ENCODE assay signal across 8 cellular contexts in genomic region chr12:48816148-48816854, GRCh38. TPM values are rescaled to one million over a fixed set of nuclear protein-coding genes. Genes with fewer than 3 reads are reported as not detected.
A peak's percentile ranks its signal among the peaks of the same experiment; 100 is the strongest.
DNase-seq lines count a peak whose midpoint lies in the region; ATAC-seq, FAIRE-seq and TF ChIP-seq lines count a peak whose summit lies in the region.

No MANE protein-coding gene starts in this region.

- no peak overlapping the region for H2AFZ ChIP-seq in keratinocyte (ENCODE audit: control insufficient read depth, low read length)

- H3K36me3 ChIP-seq in keratinocyte (ENCODE audit: control insufficient read depth in 2 of 2, extremely low read depth in 1 of 2, insufficient read depth in 2 of 2, low read length in 2 of 2), result no peaks in the 10 kb centered on the region
- no peaks in the 10 kb centered on the region for H3K36me3 ChIP-seq in thymus (ENCODE audit: control insufficient read depth, insufficient read depth)

- peak; percentile 41 for FAIRE-seq in keratinocyte (lab: Jason Lieb, UNC)

- DNase-seq in activated naive CD4-positive, alpha-beta T cell treated with anti-CD3 and anti-CD28 coated beads, Interleukin-2, amount 10 ng/mL, durations not matched to agents 7 days and 5 days, result no peak
- no peak for DNase-seq in activated naive CD4-positive, alpha-beta T cell (lab: John Stamatoyannopoulos, UW)
- no peak for DNase-seq in activated CD8-positive, alpha-beta T cell treated with anti-CD3 and anti-CD28 coated beads, Interleukin-2, amount 10 ng/mL, durations not matched to agents 7 days and 5 days
- no peak for DNase-seq in keratinocyte (ENCODE audit: low read depth, low spot score)
- no peak for DNase-seq in putamen (ENCODE audit: low spot score)
- no peak for DNase-seq in GF-D8 (lab: John Stamatoyannopoulos, UW)

- H3K9me3 Mint-ChIP-seq in activated naive CD4-positive, alpha-beta T cell treated with anti-CD3 and anti-CD28 coated beads, Interleukin-2, amount 10 ng/mL, durations not matched to agents 7 days and 5 days, result no peaks in the 10 kb centered on the region
- H3K9me3 Mint-ChIP-seq in activated CD8-positive, alpha-beta T cell treated with anti-CD3 and anti-CD28 coated beads, Interleukin-2, amount 10 ng/mL, durations not matched to agents 7 days and 5 days (ENCODE audit: insufficient read depth), result no peaks in the 10 kb centered on the region

- H3K4me1 ChIP-seq in keratinocyte (ENCODE audit: control insufficient read depth, extremely low read depth, insufficient read depth, low read length), result peaks cover 19% of the 10 kb centered on the region
- H3K4me1 ChIP-seq in thymus (ENCODE audit: control insufficient read depth, insufficient read depth, low read length), result peaks cover 13% of the 10 kb centered on the region

- H3K27me3 ChIP-seq in keratinocyte (ENCODE audit: control insufficient read depth, extremely low read depth, insufficient read depth, low read length), result no peaks in the 10 kb centered on the region
- H3K27me3 ChIP-seq in thymus (ENCODE audit: control insufficient read depth, insufficient read depth), result no peaks in the 10 kb centered on the region

- H3K9ac ChIP-seq in keratinocyte (ENCODE audit: control insufficient read depth, extremely low read depth, insufficient read depth, low read length), result peak overlapping the region; percentile 31

- H3K27ac ChIP-seq in keratinocyte (ENCODE audit: control insufficient read depth, insufficient read depth, low read length), result no peak overlapping the region
- no peak overlapping the region for H3K27ac ChIP-seq in thymus (ENCODE audit: low read depth)

- POLR2A ChIA-PET in activated CD8-positive, alpha-beta T cell treated with anti-CD3 and anti-CD28 coated beads, Interleukin-2, amount 10 ng/mL, durations not matched to agents 7 days and 5 days (lab: Charles Lee), result interaction anchor here (1.0 to 2.2 kb wide), 6 partner anchors 9 to 49 kb away, joined by 3 to 9 read pairs (median 3); partner anchors contain the start of genes DDX23 and RND1

- H3K79me2 ChIP-seq in keratinocyte (ENCODE audit: control insufficient read depth, insufficient read depth, low read length), result no peaks in the 10 kb centered on the region

- peak overlapping the region; percentile 76 to 92 (median 91) for H3K4me3 ChIP-seq in keratinocyte (ENCODE audit: control insufficient read depth in 2 of 3, extremely low read depth in 1 of 3, insufficient read depth in 2 of 3, low read depth in 1 of 3, low read length in 3 of 3)
- H3K4me3 ChIP-seq in thymus (ENCODE audit: low read length), result peak overlapping the region; percentile 58

- H3K4me2 ChIP-seq in keratinocyte (ENCODE audit: control insufficient read depth, extremely low read depth, insufficient read depth, low read depth, low read length), result peak overlapping the region; percentile 92

- peaks cover 88% of the 10 kb centered on the region for H3K27me3 Mint-ChIP-seq in activated naive CD4-positive, alpha-beta T cell treated with anti-CD3 and anti-CD28 coated beads, Interleukin-2, amount 10 ng/mL, durations not matched to agents 7 days and 5 days
- peaks cover 32% of the 10 kb centered on the region for H3K27me3 Mint-ChIP-seq in activated CD8-positive, alpha-beta T cell treated with anti-CD3 and anti-CD28 coated beads, Interleukin-2, amount 10 ng/mL, durations not matched to agents 7 days and 5 days (ENCODE audit: low read depth)

- peaks cover 44% of the 10 kb centered on the region for H3K4me1 Mint-ChIP-seq in activated naive CD4-positive, alpha-beta T cell treated with anti-CD3 and anti-CD28 coated beads, Interleukin-2, amount 10 ng/mL, durations not matched to agents 7 days and 5 days
- H3K4me1 Mint-ChIP-seq in activated CD8-positive, alpha-beta T cell treated with anti-CD3 and anti-CD28 coated beads, Interleukin-2, amount 10 ng/mL, durations not matched to agents 7 days and 5 days (ENCODE audit: low read depth), result peaks cover 45% of the 10 kb centered on the region

- 97% methylated on average over 3 of the region's 3 CpGs for WGBS in thymus

- no peak overlapping the region for H3K27ac Mint-ChIP-seq in activated naive CD4-positive, alpha-beta T cell treated with anti-CD3 and anti-CD28 coated beads, Interleukin-2, amount 10 ng/mL, durations not matched to agents 7 days and 5 days
- no peak overlapping the region for H3K27ac Mint-ChIP-seq in activated CD8-positive, alpha-beta T cell treated with anti-CD3 and anti-CD28 coated beads, Interleukin-2, amount 10 ng/mL, durations not matched to agents 7 days and 5 days

- TF ChIP-seq CTCF in keratinocyte (optimal IDR thresholded peaks at IDR 0.05 in 1 of 3, IDR thresholded peaks at IDR 0.05 in 1 of 3, conservative IDR thresholded peaks at IDR 0.05 in 1 of 3; ENCODE audit: extremely low read depth in 1 of 3, insufficient read depth in 2 of 3, low read length in 3 of 3), result no peak

- dilution Hi-C loops in keratinocyte (cut with MboI; ENCODE audit: extremely low pct_ligation_motif_present, low sequenced_read_pairs), result no loop called here

- H3K9me1 ChIP-seq in keratinocyte (ENCODE audit: control insufficient read depth, extremely low read depth, insufficient read depth, low read length), result no peaks in the 10 kb centered on the region

- CTCF ChIA-PET in activated naive CD4-positive, alpha-beta T cell treated with anti-CD3 and anti-CD28 coated beads, Interleukin-2, amount 10 ng/mL, durations not matched to agents 7 days and 5 days (lab: Charles Lee), result interaction anchor here (0.6 to 2.8 kb wide), 9 partner anchors 10 to 179 kb away, joined by 3 to 17 read pairs (median 3); partner anchors contain the start of genes ARF3 and DDX23
- CTCF ChIA-PET in activated CD8-positive, alpha-beta T cell treated with anti-CD3 and anti-CD28 coated beads, Interleukin-2, amount 10 ng/mL, durations not matched to agents 7 days and 5 days (lab: Charles Lee), result interaction anchor here (1.2 to 4.7 kb wide), 10 partner anchors 13 to 172 kb away, joined by 4 to 57 read pairs (median 12); partner anchors contain the start of genes DDX23, FKBP11 and KANSL2

- H4K20me1 ChIP-seq in keratinocyte (ENCODE audit: control insufficient read depth, extremely low read depth, insufficient read depth, low read length), result no peaks in the 10 kb centered on the region

- no peaks in the 10 kb centered on the region for H3K9me3 ChIP-seq in keratinocyte (ENCODE audit: control insufficient read depth, low read depth, low read length)
- H3K9me3 ChIP-seq in thymus (ENCODE audit: control insufficient read depth), result no peaks in the 10 kb centered on the region

- ATAC-seq in activated CD8-positive, alpha-beta T cell treated with anti-CD3 and anti-CD28 coated beads, Interleukin-2, amount 10 ng/mL, durations not matched to agents 7 days and 5 days, result no peak
- no peak for ATAC-seq in HG02884 (IDR thresholded peaks at IDR 0.05; ENCODE audit: unreplicated experiment)

- peak overlapping the region; percentile 91 for H3K4me3 Mint-ChIP-seq in activated naive CD4-positive, alpha-beta T cell treated with anti-CD3 and anti-CD28 coated beads, Interleukin-2, amount 10 ng/mL, durations not matched to agents 7 days and 5 days
- H3K4me3 Mint-ChIP-seq in activated CD8-positive, alpha-beta T cell treated with anti-CD3 and anti-CD28 coated beads, Interleukin-2, amount 10 ng/mL, durations not matched to agents 7 days and 5 days, result peak overlapping the region; percentile 87

- no peaks in the 10 kb centered on the region for H3K36me3 Mint-ChIP-seq in activated naive CD4-positive, alpha-beta T cell treated with anti-CD3 and anti-CD28 coated beads, Interleukin-2, amount 10 ng/mL, durations not matched to agents 7 days and 5 days
- no peaks in the 10 kb centered on the region for H3K36me3 Mint-ChIP-seq in activated CD8-positive, alpha-beta T cell treated with anti-CD3 and anti-CD28 coated beads, Interleukin-2, amount 10 ng/mL, durations not matched to agents 7 days and 5 days (ENCODE audit: low read depth)

RNA-seq across cellular contexts. Expression of gene CACNB3, which starts 2.0 kb away (rescaled TPM):
- total RNA-seq in activated CD8-positive, alpha-beta T cell treated with anti-CD3 and anti-CD28 coated beads, Interleukin-2, amount 10 ng/mL, durations not matched to agents 7 days and 5 days, result 10 to 100 TPM; 10.5 to 13.1 TPM
- polyA plus RNA-seq in keratinocyte, result 16.1 to 19.8 TPM (median 19.3 TPM) in 3 replicates
- 14.1 TPM for polyA plus RNA-seq in keratinocyte (2011; ENCODE audit: low read depth)
- 10.0 and 14.5 TPM in 2 replicates for polyA plus RNA-seq in keratinocyte (2011; cell fraction: cytosol; rRNA removed)
- polyA plus RNA-seq in keratinocyte (2011; cell fraction: nucleus; rRNA removed), result 39.9 and 48.9 TPM in 2 replicates
- 17.3 and 23.0 TPM in 2 replicates for polyA plus RNA-seq in keratinocyte (2012; ENCODE audit: low replicate concordance)
- 9.1 to 37.5 TPM (median 11.9 TPM) in 3 replicates for polyA minus RNA-seq in keratinocyte
- polyA minus RNA-seq in keratinocyte (2011; cell fraction: cytosol; rRNA and poly(A)+ RNA removed), result 9.0 TPM
- polyA minus RNA-seq in keratinocyte (2011; cell fraction: nucleus; rRNA and poly(A)+ RNA removed), result 9.5 and 11.2 TPM in 2 replicates
- polyA plus RNA-seq in thymus, result 10.4 TPM

RNA-seq across cellular contexts. Expression of gene ADCY6, which starts 27.4 kb away (rescaled TPM):
- under 1 TPM; 0.18 to 0.37 TPM for total RNA-seq in activated CD8-positive, alpha-beta T cell treated with anti-CD3 and anti-CD28 coated beads, Interleukin-2, amount 10 ng/mL, durations not matched to agents 7 days and 5 days
- polyA plus RNA-seq in keratinocyte, result 11.9 to 22.8 TPM (median 13.2 TPM) in 3 replicates
- polyA plus RNA-seq in keratinocyte (2011; ENCODE audit: low read depth), result 3.7 TPM
- 6.5 and 8.2 TPM in 2 replicates for polyA plus RNA-seq in keratinocyte (2011; cell fraction: cytosol; rRNA removed)
- polyA plus RNA-seq in keratinocyte (2011; cell fraction: nucleus; rRNA removed), result 75.4 and 92.5 TPM in 2 replicates
- 10.8 and 11.2 TPM in 2 replicates for polyA plus RNA-seq in keratinocyte (2012; ENCODE audit: low replicate concordance)
- polyA minus RNA-seq in keratinocyte, result 22.8 to 33.8 TPM (median 32.9 TPM) in 3 replicates
- polyA minus RNA-seq in keratinocyte (2011; cell fraction: cytosol; rRNA and poly(A)+ RNA removed), result 19.2 TPM
- 75.7 and 81.7 TPM in 2 replicates for polyA minus RNA-seq in keratinocyte (2011; cell fraction: nucleus; rRNA and poly(A)+ RNA removed)
- 6.1 TPM for polyA plus RNA-seq in thymus

RNA-seq across cellular contexts. Expression of gene DDX23, which starts 35.7 kb away (rescaled TPM):
- total RNA-seq in activated CD8-positive, alpha-beta T cell treated with anti-CD3 and anti-CD28 coated beads, Interleukin-2, amount 10 ng/mL, durations not matched to agents 7 days and 5 days, result 100 to 1,000 TPM; 127 to 154 TPM
- 36.9 to 64.6 TPM (median 57.8 TPM) in 3 replicates for polyA plus RNA-seq in keratinocyte
- 110 TPM for polyA plus RNA-seq in keratinocyte (2011; ENCODE audit: low read depth)
- polyA plus RNA-seq in keratinocyte (2011; cell fraction: cytosol; rRNA removed), result 36.4 and 38.7 TPM in 2 replicates
- polyA plus RNA-seq in keratinocyte (2011; cell fraction: nucleus; rRNA removed), result 98.9 and 125 TPM in 2 replicates
- 45.2 and 68.6 TPM in 2 replicates for polyA plus RNA-seq in keratinocyte (2012; ENCODE audit: low replicate concordance)
- 36.0 to 54.1 TPM (median 45.5 TPM) in 3 replicates for polyA minus RNA-seq in keratinocyte
- 18.0 TPM for polyA minus RNA-seq in keratinocyte (2011; cell fraction: cytosol; rRNA and poly(A)+ RNA removed)
- 19.8 and 39.9 TPM in 2 replicates for polyA minus RNA-seq in keratinocyte (2011; cell fraction: nucleus; rRNA and poly(A)+ RNA removed)
- polyA plus RNA-seq in thymus, result 61.3 TPM

RNA-seq across cellular contexts. Expression of gene RND1, which starts 49.4 kb away (rescaled TPM):
- total RNA-seq in activated CD8-positive, alpha-beta T cell treated with anti-CD3 and anti-CD28 coated beads, Interleukin-2, amount 10 ng/mL, durations not matched to agents 7 days and 5 days, result 1 to 10 TPM; 1.4 to 2.5 TPM
- 0.05 to 0.30 TPM (median 0.16 TPM) in 3 replicates for polyA plus RNA-seq in keratinocyte
- polyA plus RNA-seq in keratinocyte (2011; ENCODE audit: low read depth), result not detected
- 0.04 and 0.24 TPM in 2 replicates for polyA plus RNA-seq in keratinocyte (2011; cell fraction: cytosol; rRNA removed)
- 0.31 and 0.67 TPM in 2 replicates for polyA plus RNA-seq in keratinocyte (2011; cell fraction: nucleus; rRNA removed)
- polyA plus RNA-seq in keratinocyte (2012; ENCODE audit: low replicate concordance), result 0.62 TPM in 1 of 2 replicates, not detected in the other
- polyA minus RNA-seq in keratinocyte, result 0.23 to 0.35 TPM in 2 of 3 replicates, not detected in the other
- polyA minus RNA-seq in keratinocyte (2011; cell fraction: cytosol; rRNA and poly(A)+ RNA removed), result not detected
- not detected in 2 replicates for polyA minus RNA-seq in keratinocyte (2011; cell fraction: nucleus; rRNA and poly(A)+ RNA removed)
- 1.8 TPM for polyA plus RNA-seq in thymus
